In genomic region chr13:83220241-83220640, GRCh38 we compare ENCODE assay signal across 27 cellular contexts.
"Had no signal": no experiment of that assay in that cellular context is flagged by ENCODE, and none has a peak within 500 bp of the region (broad histone marks: within the 10 kb centered on the region; RNA-seq: fewer than 3 reads in every experiment).

No MANE protein-coding gene starts in this region.

- H3K9me3 Mint-ChIP-seq: activated CD4-positive, alpha-beta memory T cell treated with anti-CD3 and anti-CD28 coated beads, Interleukin-2, amount 10 ng/mL, durations not matched to agents 7 days and 5 days; activated CD4-positive, alpha-beta T cell treated with anti-CD3 and anti-CD28 coated beads, Interleukin-2, amount 10 ng/mL, durations not matched to agents 24 days and 14 days; activated naive CD4-positive, alpha-beta T cell treated with anti-CD3 and anti-CD28 coated beads, Interleukin-2, amount 10 ng/mL, durations not matched to agents 7 days and 5 days; nephron had no signal

- H3K4me3 ChIP-seq: body of pancreas, esophagus muscularis mucosa, gastroesophageal sphincter, ovary, psoas muscle, right atrium auricular region, upper lobe of right lung had no signal

- ATAC-seq: activated T-cell treated with anti-CD3 and anti-CD28 coated beads, Interleukin-2, amount 50 U/mL, for 72 hours; body of pancreas; gastroesophageal sphincter; left colon; psoas muscle; stimulated activated naive CD8-positive, alpha-beta T cell treated with anti-CD3 and anti-CD28 coated beads, Interleukin-15, Interleukin-2, amounts not matched to agents 100 U/mL and 50 U/mL, for 24 hours; T-helper 17 cell; upper lobe of right lung had no signal

- H3K27me3 ChIP-seq: body of pancreas, esophagus muscularis mucosa, gastroesophageal sphincter, neutrophil, ovary, right atrium auricular region, upper lobe of right lung had no signal

- H3K4me3 Mint-ChIP-seq: activated CD4-positive, alpha-beta memory T cell treated with anti-CD3 and anti-CD28 coated beads, Interleukin-2, amount 10 ng/mL, durations not matched to agents 7 days and 5 days; activated CD4-positive, alpha-beta T cell treated with anti-CD3 and anti-CD28 coated beads, Interleukin-2, amount 10 ng/mL, durations not matched to agents 24 days and 14 days; activated naive CD4-positive, alpha-beta T cell treated with anti-CD3 and anti-CD28 coated beads, Interleukin-2, amount 10 ng/mL, durations not matched to agents 7 days and 5 days; activated T-cell treated with anti-CD3 and anti-CD28 coated beads, Interleukin-2, amount 50 U/mL, for 72 hours; nephron; T-helper 17 cell had no signal

- H3K27me3 Mint-ChIP-seq: activated CD4-positive, alpha-beta memory T cell treated with anti-CD3 and anti-CD28 coated beads, Interleukin-2, amount 10 ng/mL, durations not matched to agents 7 days and 5 days; activated CD4-positive, alpha-beta T cell treated with anti-CD3 and anti-CD28 coated beads, Interleukin-2, amount 10 ng/mL, durations not matched to agents 24 days and 14 days; activated naive CD4-positive, alpha-beta T cell treated with anti-CD3 and anti-CD28 coated beads, Interleukin-2, amount 10 ng/mL, durations not matched to agents 7 days and 5 days; T-helper 17 cell had no signal

- DNase-seq: activated CD4-positive, alpha-beta memory T cell treated with anti-CD3 and anti-CD28 coated beads, Interleukin-2, amount 10 ng/mL, durations not matched to agents 7 days and 5 days; activated CD4-positive, alpha-beta T cell treated with anti-CD3 and anti-CD28 coated beads, Interleukin-2, amount 10 ng/mL, durations not matched to agents 24 days and 14 days; activated CD4-positive, CD25-positive, alpha-beta regulatory T cell; activated effector memory CD4-positive, alpha-beta T cell treated with Interleukin-2 at 50 U/mL for 16 hours; activated naive CD4-positive, alpha-beta T cell treated with anti-CD3 and anti-CD28 coated beads, Interleukin-2, amount 10 ng/mL, durations not matched to agents 7 days and 5 days; activated T-cell treated with anti-CD3 and anti-CD28 coated beads, Interleukin-2, amount 50 U/mL, for 72 hours; anterior cingulate cortex; body of pancreas; caudate nucleus; dermis blood vessel endothelial cell; effector CD8-positive, alpha-beta T cell; head of caudate nucleus; hypothalamus; islet precursor cell; left colon; mesenchymal stem cell; ovary; psoas muscle; stimulated activated CD4-positive, alpha-beta T cell treated with anti-CD3 and anti-CD28 coated beads, Interleukin-4, amount 100 ng/mL, for 4 hours; stimulated activated naive CD8-positive, alpha-beta T cell treated with anti-CD3 and anti-CD28 coated beads, Interleukin-15, Interleukin-2, amounts not matched to agents 100 U/mL and 50 U/mL, for 24 hours; T-helper 17 cell; upper lobe of right lung had no signal

- H3K4me1 Mint-ChIP-seq: activated CD4-positive, alpha-beta memory T cell treated with anti-CD3 and anti-CD28 coated beads, Interleukin-2, amount 10 ng/mL, durations not matched to agents 7 days and 5 days; activated CD4-positive, alpha-beta T cell treated with anti-CD3 and anti-CD28 coated beads, Interleukin-2, amount 10 ng/mL, durations not matched to agents 24 days and 14 days; activated naive CD4-positive, alpha-beta T cell treated with anti-CD3 and anti-CD28 coated beads, Interleukin-2, amount 10 ng/mL, durations not matched to agents 7 days and 5 days; T-helper 17 cell had no signal

- H3K27ac Mint-ChIP-seq: activated CD4-positive, alpha-beta memory T cell treated with anti-CD3 and anti-CD28 coated beads, Interleukin-2, amount 10 ng/mL, durations not matched to agents 7 days and 5 days; activated CD4-positive, alpha-beta T cell treated with anti-CD3 and anti-CD28 coated beads, Interleukin-2, amount 10 ng/mL, durations not matched to agents 24 days and 14 days; activated naive CD4-positive, alpha-beta T cell treated with anti-CD3 and anti-CD28 coated beads, Interleukin-2, amount 10 ng/mL, durations not matched to agents 7 days and 5 days; activated T-cell treated with anti-CD3 and anti-CD28 coated beads, Interleukin-2, amount 50 U/mL, for 72 hours; nephron; T-helper 17 cell had no signal

- H3K36me3 ChIP-seq: esophagus muscularis mucosa, gastroesophageal sphincter, neutrophil, ovary, right atrium auricular region, upper lobe of right lung had no signal

- H3K9me3 ChIP-seq: body of pancreas, esophagus muscularis mucosa, gastroesophageal sphincter, neutrophil, ovary, psoas muscle, right atrium auricular region, upper lobe of right lung had no signal

- H3K27ac ChIP-seq: body of pancreas, esophagus muscularis mucosa, gastroesophageal sphincter, neutrophil, ovary, psoas muscle, right atrium auricular region, upper lobe of right lung had no signal

- H3K4me1 ChIP-seq: body of pancreas, esophagus muscularis mucosa, gastroesophageal sphincter, psoas muscle, right atrium auricular region, upper lobe of right lung had no signal

- H3K36me3 Mint-ChIP-seq: activated naive CD4-positive, alpha-beta T cell treated with anti-CD3 and anti-CD28 coated beads, Interleukin-2, amount 10 ng/mL, durations not matched to agents 7 days and 5 days had no signal
